12 cellular contexts compared by ENCODE assay signal in the genomic region with DNA sequence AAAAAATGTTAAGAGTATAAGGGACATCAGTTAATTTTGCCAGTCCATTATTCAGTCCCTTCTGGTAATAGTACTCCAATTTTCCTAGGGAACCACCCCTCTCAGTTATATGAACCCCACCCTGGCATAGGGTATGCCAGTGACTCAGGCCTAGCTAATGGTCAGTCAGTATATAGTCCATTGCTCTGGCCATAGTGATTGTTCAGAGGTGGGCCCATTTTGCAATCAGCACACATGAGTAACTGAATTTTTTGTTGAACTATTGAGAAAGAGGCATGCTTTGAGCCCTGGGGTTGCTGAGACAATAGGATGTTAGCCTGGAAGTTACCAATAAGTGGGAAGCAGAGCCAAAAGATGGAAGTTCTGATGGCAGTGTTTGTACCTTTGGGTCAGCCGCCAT. TPM values are rescaled to one million over a fixed set of nuclear protein-coding genes. Genes with fewer than 3 reads are reported as not detected.
DNase-seq lines count a peak whose midpoint lies in the region; ATAC-seq, FAIRE-seq and TF ChIP-seq lines count a peak whose summit lies in the region.
"Had no signal": no experiment of that assay in that cellular context is flagged by ENCODE, and none has a peak within 500 bp of the region (broad histone marks: within the 10 kb centered on the region; RNA-seq: fewer than 3 reads in every experiment).

No MANE protein-coding gene starts in this region.

- peaks cover 38% of the 10 kb centered on the region for H3K4me1 ChIP-seq in A549
- H3K4me1 ChIP-seq in thyroid gland: peaks cover 0 to 16% of the 10 kb centered on the region in 2 donors
- peaks cover 3 to 7% of the 10 kb centered on the region in 2 donors for H3K4me1 ChIP-seq in aorta (ENCODE audit: control insufficient read depth in 1 of 2, insufficient read depth in 2 of 2, low read length in 2 of 2)

- H3K36me3 Mint-ChIP-seq in WTC11: no peaks in the 10 kb centered on the region

- TF ChIP-seq RAD21 in A549 (conservative IDR thresholded peaks at IDR 0.05 in 1 of 2, IDR thresholded peaks at IDR 0.05 in 1 of 2): no peak

- no peak overlapping the region for H3K4me3 Mint-ChIP-seq in WTC11
- H3K4me3 Mint-ChIP-seq: activated T-cell treated with anti-CD3 and anti-CD28 coated beads, Interleukin-2, amount 50 U/mL, for 72 hours had no signal

- ATAC-seq in A549 (peak; percentile 47 to 55; a peak in 5 of 6 replicates), WTC11 (no peak), aorta (ENCODE audit: low FRiP score) (no peak)
- ATAC-seq: activated T-cell treated with anti-CD3 and anti-CD28 coated beads, Interleukin-2, amount 50 U/mL, for 72 hours had no signal

- H3K27ac ChIP-seq in A549 (peak overlapping the region; percentile 50 to 61; a peak in 4 of 6 replicates), thyroid gland (no peak overlapping the region), aorta (ENCODE audit: low read depth in 1 of 2, low read length in 2 of 2) (peak overlapping the region in 1 of 2 donors; percentile 60)

- H3K9me3 Mint-ChIP-seq in WTC11: no peaks in the 10 kb centered on the region
- H3K9me3 Mint-ChIP-seq: activated T-cell treated with anti-CD3 and anti-CD28 coated beads, Interleukin-2, amount 50 U/mL, for 72 hours had no signal

- TF ChIP-seq CTCF in A549 (IDR thresholded peaks at IDR 0.05): no peak
- no peak for TF ChIP-seq CTCF in WTC11 (IDR thresholded peaks at IDR 0.05)
- TF ChIP-seq CTCF in thyroid gland (IDR thresholded peaks at IDR 0.05): no peak

- CTCF ChIA-PET in A549 (lab: Yijun Ruan, JAX) (interaction anchor here (0.6 to 0.7 kb wide), 2 partner anchors 15 to 49 kb away, joined by 3 to 4 read pairs; no protein-coding TSS in a partner anchor), WTC11 (lab: Charles Lee) (no interaction called here)

- no peak for TF ChIP-seq POLR2A in A549 (IDR thresholded peaks at IDR 0.05; ENCODE audit: low read length)
- no peak for TF ChIP-seq POLR2A in thyroid gland (IDR thresholded peaks at IDR 0.05)

- no peaks in the 10 kb centered on the region for H3K36me3 ChIP-seq in thyroid gland
- H3K36me3 ChIP-seq in aorta (ENCODE audit: control insufficient read depth in 1 of 2, insufficient read depth in 2 of 2, low read length in 1 of 2): no peaks in the 10 kb centered on the region

- POLR2A ChIA-PET in A549 (lab: Yijun Ruan, JAX) (interaction anchor here (0.7 kb wide), 2 partner anchors 18 to 90 kb away, joined by 4 to 5 read pairs; no protein-coding TSS in a partner anchor), WTC11 (lab: Charles Lee) (no interaction called here)

- no peaks in the 10 kb centered on the region for H3K9me3 ChIP-seq in A549
- H3K9me3 ChIP-seq in thyroid gland: no peaks in the 10 kb centered on the region
- no peaks in the 10 kb centered on the region for H3K9me3 ChIP-seq in aorta (ENCODE audit: control insufficient read depth, low read length)

- H3K27ac Mint-ChIP-seq in WTC11: no peak overlapping the region

- no peak overlapping the region for H3K4me3 ChIP-seq in A549
- no peak overlapping the region for H3K4me3 ChIP-seq in thyroid gland (replicated peaks in 1 of 3)
- no peak overlapping the region for H3K4me3 ChIP-seq in aorta (ENCODE audit: low read length in 2 of 2)

- TF ChIP-seq EP300 in A549 (IDR thresholded peaks at IDR 0.05): no peak

- WGBS in A549 (ENCODE audit: missing lambda C conversion rate): 92% methylated on average over 1 of the region's 1 CpG
- WGBS in thyroid gland, 2 donors: 97 to 100% methylated on average over 1 of the region's 1 CpG
- 97 to 100% methylated on average over 1 of the region's 1 CpG for WGBS in aorta, 2 donors

- DNase-seq in A549 (ENCODE audit: low read depth in 1 of 2, low spot score in 1 of 2): peak in 1 of 2 experiments; percentile 50
- peak; percentile 93 for DNase-seq in HCEC 1CT
- DNase-seq in WTC11 (ENCODE audit: low spot score): no peak
- DNase-seq in fibroblast of the conjunctiva (ENCODE audit: low read depth): peak; percentile 67
- no peak for DNase-seq in stimulated activated CD4-positive, alpha-beta T cell treated with anti-CD3 and anti-CD28 coated beads, Interleukin-2, amount 100 ng/mL, for 48 hours
- no peak for DNase-seq in thyroid gland
- no peak for DNase-seq in aorta
- no peak for DNase-seq in DMS 273 (lab: John Stamatoyannopoulos, UW; ENCODE audit: unreplicated experiment)
- DNase-seq: activated CD4-positive, CD25-positive, alpha-beta regulatory T cell treated with anti-CD3 and anti-CD28 coated beads, Interleukin-2, amount 50 U/mL, for 72 hours; activated T-cell treated with anti-CD3 and anti-CD28 coated beads, Interleukin-2, amount 50 U/mL, for 72 hours; erythroblast; stimulated activated CD4-positive, alpha-beta T cell treated with anti-CD3 and anti-CD28 coated beads, Interleukin-15, amount 100 ng/mL, for 24 hours had no signal

- intact Hi-C loops in thyroid gland (cut with DNase I): no loop called here
- intact Hi-C loops in aorta (cut with DNase I): no loop called here

- no peak for FAIRE-seq in A549 (lab: Jason Lieb, UNC)

- peak overlapping the region; percentile 53 for H3K4me2 ChIP-seq in A549

- peaks cover 23% of the 10 kb centered on the region for H3K4me1 Mint-ChIP-seq in WTC11

- H3K27me3 Mint-ChIP-seq in WTC11 (ENCODE audit: low read depth): no peaks in the 10 kb centered on the region

- no peaks in the 10 kb centered on the region for H3K27me3 ChIP-seq in thyroid gland
- H3K27me3 ChIP-seq in aorta (ENCODE audit: control insufficient read depth in 1 of 2, insufficient read depth in 2 of 2, low read length in 1 of 2): no peaks in the 10 kb centered on the region

TF ChIP-seq in A549, 52 proteins besides CTCF, POLR2A, EP300 and RAD21:
- no peak for TF ChIP-seq HOXB5 (CRISPR knock-in tag; IDR thresholded peaks at IDR 0.05)
- peak; percentile 72 to 78 for TF ChIP-seq CEBPB (IDR thresholded peaks at IDR 0.05)
- TF ChIP-seq JUNB (IDR thresholded peaks at IDR 0.05): peak; percentile 29; the same call in 1 of the 2 replicates
- TF ChIP-seq ZFP36 (IDR thresholded peaks at IDR 0.05; ENCODE audit: borderline replicate concordance, partially characterized antibody): no peak
- no peak for TF ChIP-seq FOXS1 (CRISPR knock-in tag; IDR thresholded peaks at IDR 0.05)
- no peak for TF ChIP-seq FOSL2 (IDR thresholded peaks at IDR 0.05)
- peak; percentile 41; the same call in 1 of the 2 replicates for TF ChIP-seq FOSL2 (CRISPR knock-in tag; IDR thresholded peaks at IDR 0.05)
- TF ChIP-seq CBX8 (IDR thresholded peaks at IDR 0.05): no peak

TF ChIP-seq in WTC11, 78 proteins besides CTCF, POLR2A, EP300 and RAD21:
- TF ChIP-seq GABPB1 (CRISPR knock-in tag; IDR thresholded peaks at IDR 0.05) (0 out of 2 replicates have a peak, but pooled peaks have one; percentile 28), ZNF396 (CRISPR knock-in tag; IDR thresholded peaks at IDR 0.05; ENCODE audit: borderline replicate concordance) (no peak)

RNA-seq across cellular contexts. Expression of a gene that starts 4.1 kb away (rescaled TPM):
- polyA plus RNA-seq in A549 (2011; rRNA removed) (44.6 and 66.0 TPM in 2 replicates), A549 (2017; fragmentation: RNase III; extraction: RNeasy Plus Mini Kit Qiagen cat#74134 plus additional on column Dnase treatment) (12.1 to 14.2 TPM (median 12.6 TPM) in 3 replicates), aorta (10 to 100 TPM; 15.4 to 18.2 TPM)
- polyA plus RNA-seq in A549 (2012; cell fraction: cytosol; rRNA removed): 11.0 and 13.3 TPM in 2 replicates
- 11.4 and 18.7 TPM in 2 replicates for polyA plus RNA-seq in A549 (2012; cell fraction: nucleus; rRNA removed)
- polyA minus RNA-seq in A549 (2011; rRNA and poly(A)+ RNA removed): 62.9 and 69.4 TPM in 2 replicates
- total RNA-seq in WTC11 (2021) (63.6 to 68.7 TPM (median 64.4 TPM) in 3 replicates), thyroid gland (10 to 100 TPM; 36.7 to 68.3 (median 54.9) TPM), aorta (100 to 1,000 TPM in 1 of 2 donors, 10 to 100 TPM in 1; 76.1 to 104 TPM)

RNA-seq across cellular contexts. Expression of a gene that starts 45.5 kb away (rescaled TPM):
- 24.8 and 37.3 TPM in 2 replicates for polyA plus RNA-seq in A549 (2011; rRNA removed)
- polyA plus RNA-seq in A549 (2012; cell fraction: cytosol; rRNA removed): 4.9 and 5.8 TPM in 2 replicates
- polyA plus RNA-seq in A549 (2012; cell fraction: nucleus; rRNA removed): 2.2 TPM in 2 replicates
- polyA plus RNA-seq in A549 (2017; fragmentation: RNase III; extraction: RNeasy Plus Mini Kit Qiagen cat#74134 plus additional on column Dnase treatment): 19.8 to 22.2 TPM (median 20.9 TPM) in 3 replicates
- polyA minus RNA-seq in A549 (2011; rRNA and poly(A)+ RNA removed): 11.0 and 11.3 TPM in 2 replicates
- total RNA-seq in WTC11 (2021): 21.4 to 24.5 TPM (median 23.7 TPM) in 3 replicates
- total RNA-seq in thyroid gland: 10 to 100 TPM; 34.2 to 46.2 (median 40.3) TPM
- 10 to 100 TPM; 55.0 to 58.6 TPM for total RNA-seq in aorta
- polyA plus RNA-seq in aorta: 10 to 100 TPM; 25.4 to 26.4 TPM

RNA-seq across cellular contexts. Expression of a gene that starts 58.5 kb away (rescaled TPM):
- 8.0 and 8.2 TPM in 2 replicates for polyA plus RNA-seq in A549 (2011; rRNA removed)
- polyA plus RNA-seq in A549 (2012; cell fraction: cytosol; rRNA removed): 5.3 and 8.0 TPM in 2 replicates
- 11.5 and 15.4 TPM in 2 replicates for polyA plus RNA-seq in A549 (2012; cell fraction: nucleus; rRNA removed)
- 5.7 to 6.5 TPM (median 6.1 TPM) in 3 replicates for polyA plus RNA-seq in A549 (2017; fragmentation: RNase III; extraction: RNeasy Plus Mini Kit Qiagen cat#74134 plus additional on column Dnase treatment)
- 13.2 and 16.6 TPM in 2 replicates for polyA minus RNA-seq in A549 (2011; rRNA and poly(A)+ RNA removed)
- 21.8 to 22.9 TPM (median 22.9 TPM) in 3 replicates for total RNA-seq in WTC11 (2021)
- 10 to 100 TPM; 36.8 to 56.7 (median 46.4) TPM for total RNA-seq in thyroid gland
- 10 to 100 TPM; 38.2 to 41.1 TPM for total RNA-seq in aorta
- polyA plus RNA-seq in aorta: 10 to 100 TPM in 1 of 2 donors, 1 to 10 TPM in 1; 6.9 to 14.3 TPM

Comparison
In these comparisons a context has a peak if more than half of its experiments do, and no peak if none do; other contexts are left out.
1. ATAC-seq: peak in A549 (2 of 2); none in WTC11 (single experiment) and aorta (single experiment).
2. DNase-seq: peak in HCEC 1CT (single experiment) and fibroblast of the conjunctiva (single experiment); none in WTC11 (single experiment), stimulated activated CD4-positive, alpha-beta T cell treated with anti-CD3 and anti-CD28 coated beads, Interleukin-2, amount 100 ng/mL, for 48 hours (0 of 2), thyroid gland (0 of 2), aorta (0 of 2) and DMS 273 (single experiment).
3. H3K27ac ChIP-seq: peak in A549 (2 of 2); none in thyroid gland (0 of 3).